ENCODE assay signal across 37 cellular contexts in the genomic region with DNA sequence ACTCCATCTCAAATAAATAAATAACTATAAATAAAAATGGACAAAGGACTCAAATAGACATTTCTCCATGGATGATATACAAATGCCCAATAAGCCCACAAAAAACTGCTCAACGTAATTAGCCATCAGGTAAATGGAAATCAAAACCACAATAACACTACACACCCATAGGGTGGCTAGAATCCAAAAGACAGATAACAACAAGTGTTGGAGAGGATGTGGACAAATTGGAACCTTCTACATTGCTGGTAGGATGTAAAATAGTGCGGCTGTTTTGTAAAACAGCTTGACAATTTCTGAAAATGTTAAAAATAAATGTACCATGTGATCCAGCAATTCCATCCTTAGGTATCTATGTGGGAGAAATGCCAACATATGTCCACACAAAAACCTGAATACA. TPM values are rescaled to one million over a fixed set of nuclear protein-coding genes. Genes with fewer than 3 reads are reported as not detected.
DNase-seq lines count a peak whose midpoint lies in the region; ATAC-seq, FAIRE-seq and TF ChIP-seq lines count a peak whose summit lies in the region.
"Had no signal": no experiment of that assay in that cellular context is flagged by ENCODE, and none has a peak within 500 bp of the region (broad histone marks: within the 10 kb centered on the region; RNA-seq: fewer than 3 reads in every experiment).

No MANE protein-coding gene starts in this region.

- no peaks in the 10 kb centered on the region for H3K27me3 ChIP-seq in astrocyte (ENCODE audit: insufficient read depth, low read length)
- H3K27me3 ChIP-seq in K562 (ENCODE audit: control insufficient read depth in 2 of 2, insufficient read depth in 2 of 2, low read length in 2 of 2) = no peaks in the 10 kb centered on the region
- H3K27me3 ChIP-seq: BE2C had no signal

- no peak for TF ChIP-seq RAD21 in K562 (CRISPR knock-in tag; conservative IDR thresholded peaks at IDR 0.05 in 1 of 2, IDR thresholded peaks at IDR 0.05 in 1 of 2)

- no peaks in the 10 kb centered on the region for H3K9me1 ChIP-seq in K562 (ENCODE audit: control insufficient read depth, insufficient read depth, low read length)

- H2AFZ ChIP-seq in astrocyte (ENCODE audit: low read depth, low read length) (no peak overlapping the region), K562 (ENCODE audit: low read depth, low read length) (no peak overlapping the region)

- no peak overlapping the region for H3K27ac ChIP-seq in HEK293 (ENCODE audit: extremely low read depth, low read depth, low read length)
- no peak overlapping the region for H3K27ac ChIP-seq in astrocyte (ENCODE audit: low read depth, low read length)
- H3K27ac ChIP-seq in K562 (ENCODE audit: extremely low read depth, low read depth, low read length) = no peak overlapping the region
- H3K27ac ChIP-seq in substantia nigra (ENCODE audit: low read depth, low read length, poor library complexity, severe bottlenecking) = no peak overlapping the region
- H3K27ac ChIP-seq: 22Rv1; A549; BLaER1; BLaER1 treated with 17β-estradiol and CSF1 and Interleukin-3, amounts not matched to agents 10 nM and 100 nM; C4-2B had no signal

- no peak overlapping the region for H3K4me3 Mint-ChIP-seq in astrocyte (ENCODE audit: unreplicated experiment)
- H3K4me3 Mint-ChIP-seq: B cell; CD14-positive monocyte; CD4-positive, alpha-beta memory T cell; CD4-positive, alpha-beta T cell; CD4-positive, CD25-positive, alpha-beta regulatory T cell; CD8-positive, alpha-beta memory T cell; CD8-positive, alpha-beta T cell had no signal

- no peak overlapping the region for H3K4me2 ChIP-seq in astrocyte (ENCODE audit: low read length)
- H3K4me2 ChIP-seq in K562 (ENCODE audit: insufficient read depth, low read length) = no peak overlapping the region
- H3K4me2 ChIP-seq: A549; BLaER1; BLaER1 treated with 17β-estradiol and CSF1 and Interleukin-3, amounts not matched to agents 10 nM and 100 nM had no signal

- CTCF ChIA-PET in HEK293 (lab: Yijun Ruan, JAX) = interaction anchor here (0.6 to 1.0 kb wide), 2 partner anchors 134 to 1295 kb away, joined by 3 to 4 read pairs; no protein-coding TSS in a partner anchor
- CTCF ChIA-PET in K562 (lab: Yijun Ruan, JAX; ENCODE audit: low intra/inter-chr PET ratio) = no interaction called here

- no peak overlapping the region for H3K27ac Mint-ChIP-seq in astrocyte (ENCODE audit: unreplicated experiment)
- H3K27ac Mint-ChIP-seq: B cell; CD14-positive monocyte; CD4-positive, alpha-beta memory T cell; CD4-positive, alpha-beta T cell; CD4-positive, CD25-positive, alpha-beta regulatory T cell; CD8-positive, alpha-beta memory T cell; CD8-positive, alpha-beta T cell had no signal

- no peaks in the 10 kb centered on the region for H3K36me3 ChIP-seq in HEK293 (ENCODE audit: control insufficient read depth in 2 of 2, insufficient read depth in 1 of 2, low read length in 2 of 2)
- no peaks in the 10 kb centered on the region for H3K36me3 ChIP-seq in astrocyte (ENCODE audit: insufficient read depth, low read length)
- no peaks in the 10 kb centered on the region for H3K36me3 ChIP-seq in K562 (ENCODE audit: control insufficient read depth, insufficient read depth, low read length)
- H3K36me3 ChIP-seq: BE2C; BLaER1; BLaER1 treated with 17β-estradiol and CSF1 and Interleukin-3, amounts not matched to agents 10 nM and 100 nM had no signal

- H3K9me3 ChIP-seq in HEK293 (ENCODE audit: control insufficient read depth, insufficient read depth, low read depth, low read length) (no peaks in the 10 kb centered on the region), astrocyte (ENCODE audit: insufficient read depth, low read depth, low read length) (no peaks in the 10 kb centered on the region), K562 (replicated peaks; ENCODE audit: control insufficient read depth, insufficient read depth, low read depth, low read length) (no peaks in the 10 kb centered on the region)
- H3K9me3 ChIP-seq: A549, BE2C, Caco-2 had no signal

- ATAC-seq in K562 (no peak), HG02870 (IDR thresholded peaks at IDR 0.05; ENCODE audit: unreplicated experiment) (no peak)
- ATAC-seq: A549; CD8-positive, alpha-beta T cell had no signal

- no peaks in the 10 kb centered on the region for H4K20me1 ChIP-seq in astrocyte (ENCODE audit: insufficient read depth, low read length)
- no peaks in the 10 kb centered on the region for H4K20me1 ChIP-seq in K562 (replicated peaks; ENCODE audit: control insufficient read depth, insufficient read depth, low read length)
- H4K20me1 ChIP-seq: BLaER1; BLaER1 treated with 17β-estradiol and CSF1 and Interleukin-3, amounts not matched to agents 10 nM and 100 nM had no signal

- 4% methylated on average over 2 of the region's 2 CpGs for WGBS in K562 (ENCODE audit: insufficient coverage, low coverage, missing lambda C conversion rate)

- no peak overlapping the region for H3K4me3 ChIP-seq in HEK293 (ENCODE audit: low read depth, low read length)
- no peak overlapping the region for H3K4me3 ChIP-seq in astrocyte (ENCODE audit: insufficient read depth, low read depth, low read length)
- H3K4me3 ChIP-seq in K562 = no peak overlapping the region
- H3K4me3 ChIP-seq: A549; BLaER1; BLaER1 treated with 17β-estradiol and CSF1 and Interleukin-3, amounts not matched to agents 10 nM and 100 nM had no signal

- H3K9ac ChIP-seq in astrocyte (ENCODE audit: low read length) (no peak overlapping the region), K562 (ENCODE audit: insufficient read depth in 1 of 2, low read depth in 2 of 2, low read length in 2 of 2) (no peak overlapping the region)
- H3K9ac ChIP-seq: BLaER1; BLaER1 treated with 17β-estradiol and CSF1 and Interleukin-3, amounts not matched to agents 10 nM and 100 nM had no signal

- POLR2A ChIA-PET in HEK293 (lab: Yijun Ruan, JAX) (no interaction called here), K562 (lab: Yijun Ruan, JAX) (no interaction called here)

- BruUV-seq in K562 (replicated peaks; lab: Mats Ljungman, UMichigan) = no TSS peak

- no peak for TF ChIP-seq POLR2A in K562 (conservative IDR thresholded peaks at IDR 0.05)

- H3K9me3 Mint-ChIP-seq in astrocyte (ENCODE audit: unreplicated experiment) = peaks cover 14% of the 10 kb centered on the region

- peaks cover 1% of the 10 kb centered on the region for H3K36me3 Mint-ChIP-seq in astrocyte (ENCODE audit: low read depth, unreplicated experiment)
- H3K36me3 Mint-ChIP-seq: CD14-positive monocyte had no signal

- H3K79me2 ChIP-seq in astrocyte (ENCODE audit: insufficient read depth, low read length) = no peaks in the 10 kb centered on the region
- no peaks in the 10 kb centered on the region for H3K79me2 ChIP-seq in K562 (ENCODE audit: control insufficient read depth, insufficient read depth, low read length)

- H3K4me1 ChIP-seq in HEK293 (ENCODE audit: control insufficient read depth, insufficient read depth, low read length) (no peaks in the 10 kb centered on the region), astrocyte (ENCODE audit: insufficient read depth, low read length) (no peaks in the 10 kb centered on the region), K562 (replicated peaks in 1 of 2; ENCODE audit: control insufficient read depth in 2 of 2, insufficient read depth in 2 of 2, low read length in 2 of 2) (no peaks in the 10 kb centered on the region)
- H3K4me1 ChIP-seq: A549, BE2C, Caco-2 had no signal

- DNase-seq in astrocyte (ENCODE audit: low read depth) (no peak), K562 (ENCODE audit: extremely low read depth in 1 of 4, low spot score in 3 of 4) (no peak), substantia nigra (lab: John Stamatoyannopoulos, UW) (no peak), NCI-H526 (lab: John Stamatoyannopoulos, UW) (no peak)
- DNase-seq: 8988T; ACHN; AML-193; BE2C; C1 segment of cervical spinal cord; Caco-2; Calu3; CD4-positive, alpha-beta memory T cell; CD4-positive, alpha-beta T cell; CD4-positive, CD25-positive, alpha-beta regulatory T cell; CD8-positive, alpha-beta memory T cell; CD8-positive, alpha-beta T cell; COR-L47; DMS 273 treated with DMSO at 0.1 percent for 48 hours; DMS153; DMS53; DMS79; DMS79 treated with DMSO at 0.1 percent for 48 hours; DND-41; EL had no signal

- no peak for TF ChIP-seq CTCF in HEK293 (tag by site-specific recombination; IDR thresholded peaks at IDR 0.05)
- no peak for TF ChIP-seq CTCF in astrocyte (IDR thresholded peaks at IDR 0.05; ENCODE audit: insufficient read depth, low read depth, low read length)
- TF ChIP-seq CTCF in K562 (IDR thresholded peaks at IDR 0.05 in 2 of 3, conservative IDR thresholded peaks at IDR 0.05 in 1 of 3; ENCODE audit: insufficient read depth in 2 of 3, low read depth in 1 of 3, low read length in 3 of 3) = no peak

- intact Hi-C loops in K562 (cut with micrococcal nuclease) = no loop called here

- no peak for TF ChIP-seq EP300 in K562 (IDR thresholded peaks at IDR 0.05; ENCODE audit: low read length)

- peak; percentile 72 for FAIRE-seq in astrocyte (lab: Jason Lieb, UNC)
- no peak for FAIRE-seq in K562 (lab: Jason Lieb, UNC)
- FAIRE-seq: A549, D721Med had no signal

- no peaks in the 10 kb centered on the region for H3K27me3 Mint-ChIP-seq in astrocyte (ENCODE audit: low read depth, unreplicated experiment)
- H3K27me3 Mint-ChIP-seq: B cell; CD4-positive, alpha-beta memory T cell; CD4-positive, alpha-beta T cell; CD4-positive, CD25-positive, alpha-beta regulatory T cell had no signal

- H3K4me1 Mint-ChIP-seq in astrocyte (ENCODE audit: low read depth, unreplicated experiment) = no peaks in the 10 kb centered on the region
- H3K4me1 Mint-ChIP-seq: CD14-positive monocyte; CD4-positive, alpha-beta memory T cell; CD4-positive, CD25-positive, alpha-beta regulatory T cell; CD8-positive, alpha-beta memory T cell had no signal

- in situ Hi-C loops in K562 (cut with MboI) = no loop called here

TF ChIP-seq in HEK293, 187 proteins besides CTCF, POLR2A, EP300 and RAD21 (continues in another document):
- peak; percentile 95 for TF ChIP-seq ZNF184 (tag by site-specific recombination; IDR thresholded peaks at IDR 0.05)

RNA-seq across cellular contexts. Expression of gene ZNF157, which starts 52.1 kb away (rescaled TPM):
- total RNA-seq in astrocyte (0.17 and 0.54 TPM in 2 replicates), K562 (2014; rRNA removed) (not detected in 2 replicates), K562 (2014; rRNA removed; fragmentation: Illumina TruSeq; extraction: Trizol) (not detected in 2 replicates), K562 (2015; rRNA removed; fragmentation: Illumina TruSeq; extraction: Trizol) (not detected in 2 replicates), K562 (2021) (not detected in 2 replicates)
- total RNA-seq in K562 (2011; cell fraction: chromatin; rRNA removed; ENCODE audit: low replicate concordance) = not detected in 2 replicates
- not detected in 2 replicates for total RNA-seq in K562 (2011; cell fraction: nucleolus; rRNA removed)
- not detected in 2 replicates for total RNA-seq in K562 (2011; cell fraction: nucleoplasm; rRNA removed)
- polyA plus RNA-seq in K562 (2011; rRNA removed) (not detected in 2 replicates), K562 (2014; fragmentation: Illumina TruSeq; extraction: Trizol) (not detected in 2 replicates), K562 (2014; fragmentation: Nextera tagmentation; extraction: Ambion mirVana) (under 1 TPM in 1 of 2 experiments, not detected in 1; 0.03 TPM), K562 (2014; rRNA removed) (not detected in 2 replicates)
- not detected in 2 replicates for polyA plus RNA-seq in K562 (2011; cell fraction: cytosol; rRNA removed)
- not detected in 2 replicates for polyA plus RNA-seq in K562 (2011; cell fraction: nucleus; rRNA removed)
- polyA plus RNA-seq in K562 (2012) = not detected in 2 replicates
- not detected in 2 replicates for polyA minus RNA-seq in K562 (2011; rRNA and poly(A)+ RNA removed)
- not detected in 2 replicates for polyA minus RNA-seq in K562 (2011; cell fraction: cytosol; rRNA and poly(A)+ RNA removed)
- not detected in 2 replicates for polyA minus RNA-seq in K562 (2011; cell fraction: nucleus; rRNA and poly(A)+ RNA removed)
- total RNA-seq: A172, A673, Caco-2, Calu3 had no signal
- polyA plus RNA-seq: BJ; CD14-positive monocyte; CD8-positive, alpha-beta memory T cell had no signal

Comparison
In these comparisons a context has a peak if more than half of its experiments do, and no peak if none do; other contexts are left out.
1. Of the 44 proteins assayed by ChIP-seq in both K562 and HEK293: peak only in K562: none; only in HEK293: none; in both: ZNF184; in neither: 43.